ENCODE assay signal across 8 cellular contexts in genomic region chr3:157493627-157494550, GRCh38. TPM values are rescaled to one million over a fixed set of nuclear protein-coding genes. Genes with fewer than 3 reads are reported as not detected.
A peak's percentile ranks its signal among the peaks of the same experiment; 100 is the strongest.
DNase-seq lines count a peak whose midpoint lies in the region; ATAC-seq and TF ChIP-seq lines count a peak whose summit lies in the region.

No MANE protein-coding gene starts in this region.

- DNase-seq in DMS153 (lab: John Stamatoyannopoulos, UW) (peak; percentile 48), Karpas-422 (peak; percentile 69), RWPE1 (ENCODE audit: low spot score) (peak; percentile 30), fibroblast of villous mesenchyme (ENCODE audit: low read depth) (peak; percentile 73), retina (peak; percentile 40)
- no peak for DNase-seq in effector CD8-positive, alpha-beta T cell (lab: John Stamatoyannopoulos, UW)

- H3K9ac ChIP-seq in Karpas-422 (ENCODE audit: low read length) = no peak overlapping the region

- no peak overlapping the region for H3K4me2 ChIP-seq in Karpas-422 (ENCODE audit: low read depth, low read length, poor library complexity, severe bottlenecking)

- CTCF ChIA-PET in RWPE1 (lab: Yijun Ruan, JAX) = interaction anchor here (0.6 to 1.3 kb wide), 2 partner anchors 16 to 290 kb away, joined by 4 to 6 read pairs; no protein-coding TSS in a partner anchor

- H3K36me3 ChIP-seq in Karpas-422 (ENCODE audit: insufficient read depth, low read length) = no peaks in the 10 kb centered on the region

- H3K27ac ChIP-seq in Karpas-422 (ENCODE audit: low read length) = no peak overlapping the region
- no peak overlapping the region for H3K27ac ChIP-seq in RWPE1

- TF ChIP-seq CTCF in RWPE1 (conservative IDR thresholded peaks at IDR 0.05; ENCODE audit: low read depth) = peak; percentile 65
- TF ChIP-seq CTCF in fibroblast of villous mesenchyme (IDR thresholded peaks at IDR 0.05; ENCODE audit: insufficient read depth, low read depth, low read length) = peak; percentile 61

- POLR2A ChIA-PET in RWPE1 (lab: Yijun Ruan, JAX; ENCODE audit: low non-redundant PET) = no interaction called here

- H3K79me2 ChIP-seq in Karpas-422 (ENCODE audit: low read length) = no peaks in the 10 kb centered on the region

- no peaks in the 10 kb centered on the region for H4K20me1 ChIP-seq in Karpas-422 (ENCODE audit: insufficient read depth, low read depth, low read length)

- no peak for ATAC-seq in HG03460 (IDR thresholded peaks at IDR 0.05; ENCODE audit: unreplicated experiment)
- no peak for ATAC-seq in HG02973 (IDR thresholded peaks at IDR 0.05; ENCODE audit: unreplicated experiment)

- H3K4me1 ChIP-seq in Karpas-422 (ENCODE audit: low read length) = no peaks in the 10 kb centered on the region

- H3K9me3 ChIP-seq in Karpas-422 (ENCODE audit: low read length) = no peaks in the 10 kb centered on the region

- H3K4me3 ChIP-seq in Karpas-422 (ENCODE audit: low read length) (no peak overlapping the region), fibroblast of villous mesenchyme (ENCODE audit: low read depth, low read length) (no peak overlapping the region)

- no peaks in the 10 kb centered on the region for H3K9me2 ChIP-seq in Karpas-422 (replicated peaks; ENCODE audit: insufficient read depth, low read length)

- H3K27me3 ChIP-seq in Karpas-422 (ENCODE audit: low read length) = no peaks in the 10 kb centered on the region

- H2AFZ ChIP-seq in Karpas-422 (ENCODE audit: low read length) = no peak overlapping the region

RNA-seq across cellular contexts. Expression of gene VEPH1, which starts 9.3 kb away (rescaled TPM):
- total RNA-seq in Karpas-422 (2014; rRNA removed; shearing (Covaris generic); ENCODE audit: low replicate concordance) = not detected in 2 replicates
- total RNA-seq in fibroblast of villous mesenchyme = 8.6 and 10.3 TPM in 2 replicates

RNA-seq across cellular contexts. Expression of gene PTX3, which starts 57.2 kb away (rescaled TPM):
- total RNA-seq in Karpas-422 (2014; rRNA removed; shearing (Covaris generic); ENCODE audit: low replicate concordance) = not detected in 2 replicates
- 22.5 and 47.0 TPM in 2 replicates for total RNA-seq in fibroblast of villous mesenchyme

Comparison
In these comparisons a context has a peak if more than half of its experiments do, and no peak if none do; other contexts are left out.
1. RNA of gene PTX3, which starts 57.2 kb away (total RNA-seq): 22.5 to 47.0 TPM in fibroblast of villous mesenchyme; not detected in Karpas-422; every median in the first group is over 10 times any median in the second.